ENCODE assay signal across 8 cellular contexts in the genomic region with DNA sequence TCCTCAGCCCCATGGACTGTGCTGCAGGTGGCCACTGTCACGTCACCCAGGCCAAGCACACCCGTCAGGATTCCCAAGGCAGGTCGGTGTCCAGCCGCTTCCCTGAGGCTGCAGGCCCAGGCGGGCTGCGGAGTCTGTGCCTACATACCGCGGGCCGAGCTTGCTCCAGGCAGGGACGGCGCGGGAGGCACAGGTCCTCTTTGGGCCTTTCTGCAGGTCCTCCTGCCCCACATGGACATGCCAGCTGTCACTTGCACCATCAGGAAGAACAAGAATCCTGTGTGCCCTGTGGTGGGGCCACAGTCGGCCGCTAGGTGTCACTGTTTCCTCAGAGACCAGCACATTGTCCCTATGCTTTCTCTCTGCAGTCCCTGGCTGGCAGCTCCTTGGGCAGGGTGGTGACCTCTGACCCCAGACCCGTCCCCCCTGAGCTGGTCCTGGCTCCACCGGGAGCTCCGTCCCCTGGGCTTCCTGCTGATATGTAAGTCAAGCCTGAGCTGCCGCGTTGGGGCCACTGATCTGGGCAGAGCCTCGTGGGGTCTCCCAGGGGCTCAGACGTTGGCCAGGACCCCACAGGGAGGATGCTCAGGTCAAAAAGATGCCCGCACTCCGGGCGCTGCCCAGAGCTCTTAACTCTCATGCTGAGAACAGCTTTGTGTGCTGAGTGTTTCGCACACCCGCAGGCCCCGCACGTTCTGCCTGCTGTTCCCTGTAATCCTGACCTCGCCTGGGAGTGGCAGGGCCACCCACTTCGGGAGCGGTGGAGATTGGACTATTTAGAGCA. TPM values are rescaled to one million over a fixed set of nuclear protein-coding genes. Genes with fewer than 3 reads are reported as not detected.
A peak's percentile ranks its signal among the peaks of the same experiment; 100 is the strongest.
DNase-seq lines count a peak whose midpoint lies in the region; ATAC-seq and TF ChIP-seq lines count a peak whose summit lies in the region.

No MANE protein-coding gene starts in this region.

- peak in 1 of 3 donors; percentile 63 for TF ChIP-seq CTCF in lower leg skin (IDR thresholded peaks at IDR 0.05)

- no peak overlapping the region for H3K4me3 ChIP-seq in lower leg skin (ENCODE audit: low read depth, poor library complexity, severe bottlenecking)

- DNase-seq in COLO829 (ENCODE audit: low spot score) (peak; percentile 83), NCI-H69 (lab: John Stamatoyannopoulos, UW) (peak; percentile 65), dermis microvascular lymphatic vessel endothelial cell (ENCODE audit: low read depth in 2 of 2) (peak; percentile 61 to 80), lower leg skin (ENCODE audit: low spot score in 2 of 2) (peak; percentile 85 to 97)
- peak; percentile 78 to 84 for DNase-seq in activated CD4-positive, alpha-beta T cell treated with anti-CD3 and anti-CD28 coated beads, Interleukin-2, amount 50 U/mL, for 4 hours
- DNase-seq in stimulated activated CD4-positive, alpha-beta T cell treated with anti-CD3 and anti-CD28 coated beads, TNF-alpha, amount 100 ng/mL, for 4 hours (ENCODE audit: low read depth in 3 of 3): peak; percentile 65 to 72 (median 71)

- 39 to 45% methylated on average over 14 to 25 of the region's 31 CpGs for WGBS in lower leg skin, 2 donors

- no peak for TF ChIP-seq POLR2A in lower leg skin (IDR thresholded peaks at IDR 0.05)

- ATAC-seq in HG03175 (IDR thresholded peaks at IDR 0.05; ENCODE audit: unreplicated experiment) (peak; percentile 63), GM19324 (IDR thresholded peaks at IDR 0.05; ENCODE audit: low FRiP score, unreplicated experiment) (no peak)

- intact Hi-C loops in lower leg skin (cut with DNase I; ENCODE audit: low total_unique reads): no loop called here

RNA-seq across cellular contexts. Expression of a gene that starts 17.4 kb away (rescaled TPM):
- total RNA-seq in dermis microvascular lymphatic vessel endothelial cell: not detected in 2 replicates
- not detected for total RNA-seq in lower leg skin

RNA-seq across cellular contexts. Expression of a gene that starts 31.3 kb away (rescaled TPM):
- under 0.01 TPM in 2 replicates for total RNA-seq in dermis microvascular lymphatic vessel endothelial cell
- total RNA-seq in lower leg skin: 1 to 10 TPM in 3 of 4 donors, under 1 TPM in 1; 0.76 to 4.3 (median 3.0) TPM

RNA-seq across cellular contexts. Expression of a gene that starts 44.7 kb away (rescaled TPM):
- total RNA-seq in dermis microvascular lymphatic vessel endothelial cell (not detected in 2 replicates), lower leg skin (100 to 1,000 TPM in 1 of 4 donors, 10 to 100 TPM in 3; 41.3 to 121 (median 69.1) TPM)

RNA-seq across cellular contexts. Expression of a gene that starts 54.9 kb away (rescaled TPM):
- total RNA-seq in dermis microvascular lymphatic vessel endothelial cell (not detected in 2 replicates), lower leg skin (under 1 TPM in 1 of 4 donors, not detected in 3; 0.10 TPM)

Comparison
In these comparisons a context has a peak if more than half of its experiments do, and no peak if none do; other contexts are left out.
1. RNA of a gene that starts 44.7 kb away (total RNA-seq): 41.3 to 121 TPM in lower leg skin; not detected in dermis microvascular lymphatic vessel endothelial cell; every median in the first group is over 10 times any median in the second.
2. Peak in every context shown above with its lines, with median percentiles within 50 percentile points of each other: DNase-seq.